In the genomic region with DNA sequence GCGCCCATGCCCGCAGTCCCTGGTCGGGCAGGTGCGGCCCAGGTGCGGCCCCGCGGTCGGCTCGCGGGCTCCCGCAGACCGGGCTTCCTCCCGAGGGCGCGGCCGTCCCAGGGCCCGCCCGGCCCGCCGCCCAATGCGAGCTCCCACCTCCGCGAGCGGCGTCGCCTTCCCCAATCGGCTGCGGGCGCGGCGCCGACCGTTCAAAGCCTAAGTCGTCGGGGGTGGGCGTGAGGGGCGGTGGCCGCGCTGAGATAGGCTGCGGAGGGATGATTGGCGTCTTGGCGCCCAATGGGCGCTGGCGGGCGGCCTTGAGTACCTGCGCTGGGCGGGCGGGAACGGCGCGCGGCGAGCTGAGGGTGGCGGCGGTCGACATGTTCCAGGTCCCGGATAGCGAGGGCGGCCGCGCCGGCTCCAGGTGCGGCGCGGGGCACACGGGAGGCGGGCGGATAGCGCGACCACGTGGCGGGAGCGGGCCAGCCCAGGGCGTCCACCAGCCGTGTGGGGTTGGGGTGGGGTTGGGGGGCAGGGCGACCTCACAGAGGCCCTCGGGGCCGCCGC, we compare ENCODE assay signal across 1 cellular context.
TF ChIP-seq lines count a peak whose summit lies in the region.

A gene with protein sequence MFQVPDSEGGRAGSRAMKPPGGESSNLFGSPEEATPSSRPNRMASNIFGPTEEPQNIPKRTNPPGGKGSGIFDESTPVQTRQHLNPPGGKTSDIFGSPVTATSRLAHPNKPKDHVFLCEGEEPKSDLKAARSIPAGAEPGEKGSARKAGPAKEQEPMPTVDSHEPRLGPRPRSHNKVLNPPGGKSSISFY (plus strand): TSS at position 338 of the 558 bp plus-strand sequence. CDS start 34 bp downstream, at position 372.

TF ChIP-seq in WTC11, 78 proteins besides CTCF, POLR2A, EP300 and RAD21 (continued from another document):
- TF ChIP-seq, protein P1, sequence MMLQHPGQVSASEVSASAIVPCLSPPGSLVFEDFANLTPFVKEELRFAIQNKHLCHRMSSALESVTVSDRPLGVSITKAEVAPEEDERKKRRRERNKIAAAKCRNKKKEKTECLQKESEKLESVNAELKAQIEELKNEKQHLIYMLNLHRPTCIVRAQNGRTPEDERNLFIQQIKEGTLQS (CRISPR knock-in tag; conservative IDR thresholded peaks at IDR 0.05): no peak
- TF ChIP-seq ZNF416 (CRISPR knock-in tag; IDR thresholded peaks at IDR 0.05) (no peak), FOXJ3 (CRISPR knock-in tag; IDR thresholded peaks at IDR 0.05; ENCODE audit: borderline replicate concordance) (no peak), CREB1 (CRISPR knock-in tag; IDR thresholded peaks at IDR 0.05) (no peak), MYBL2 (CRISPR knock-in tag; IDR thresholded peaks at IDR 0.05) (0 out of 2 replicates have a peak, but pooled peaks have one; percentile 34), ELF4 (CRISPR knock-in tag; IDR thresholded peaks at IDR 0.05; ENCODE audit: low read depth) (peak; percentile 20; the same call in 1 of the 2 replicates), NFE2L1 (CRISPR knock-in tag; IDR thresholded peaks at IDR 0.05) (peak; percentile 16; the same call in 1 of the 2 replicates), FOXP1 (CRISPR knock-in tag; IDR thresholded peaks at IDR 0.05; ENCODE audit: borderline replicate concordance) (0 out of 2 replicates have a peak, but pooled peaks have one; percentile 44), CREM (CRISPR knock-in tag; IDR thresholded peaks at IDR 0.05) (peak; percentile 56; the same call in 1 of the 2 replicates), ZNF121 (CRISPR knock-in tag; IDR thresholded peaks at IDR 0.05) (no peak)
- TF ChIP-seq, protein P2, sequence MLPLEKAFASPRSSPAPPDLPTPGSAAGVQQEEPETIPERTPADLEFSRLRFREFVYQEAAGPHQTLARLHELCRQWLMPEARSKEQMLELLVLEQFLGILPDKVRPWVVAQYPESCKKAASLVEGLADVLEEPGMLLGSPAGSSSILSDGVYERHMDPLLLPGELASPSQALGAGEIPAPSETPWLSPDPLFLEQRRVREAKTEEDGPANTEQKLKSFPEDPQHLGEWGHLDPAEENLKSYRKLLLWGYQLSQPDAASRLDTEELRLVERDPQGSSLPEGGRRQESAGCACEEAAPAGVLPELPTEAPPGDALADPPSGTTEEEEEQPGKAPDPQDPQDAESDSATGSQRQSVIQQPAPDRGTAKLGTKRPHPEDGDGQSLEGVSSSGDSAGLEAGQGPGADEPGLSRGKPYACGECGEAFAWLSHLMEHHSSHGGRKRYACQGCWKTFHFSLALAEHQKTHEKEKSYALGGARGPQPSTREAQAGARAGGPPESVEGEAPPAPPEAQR (CRISPR knock-in tag; IDR thresholded peaks at IDR 0.05): no peak
- TF ChIP-seq, protein P3, sequence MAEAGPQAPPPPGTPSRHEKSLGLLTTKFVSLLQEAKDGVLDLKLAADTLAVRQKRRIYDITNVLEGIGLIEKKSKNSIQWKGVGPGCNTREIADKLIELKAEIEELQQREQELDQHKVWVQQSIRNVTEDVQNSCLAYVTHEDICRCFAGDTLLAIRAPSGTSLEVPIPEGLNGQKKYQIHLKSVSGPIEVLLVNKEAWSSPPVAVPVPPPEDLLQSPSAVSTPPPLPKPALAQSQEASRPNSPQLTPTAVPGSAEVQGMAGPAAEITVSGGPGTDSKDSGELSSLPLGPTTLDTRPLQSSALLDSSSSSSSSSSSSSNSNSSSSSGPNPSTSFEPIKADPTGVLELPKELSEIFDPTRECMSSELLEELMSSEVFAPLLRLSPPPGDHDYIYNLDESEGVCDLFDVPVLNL (CRISPR knock-in tag; IDR thresholded peaks at IDR 0.05; ENCODE audit: borderline replicate concordance, low read depth): peak; percentile 72
- TF ChIP-seq, protein P4, sequence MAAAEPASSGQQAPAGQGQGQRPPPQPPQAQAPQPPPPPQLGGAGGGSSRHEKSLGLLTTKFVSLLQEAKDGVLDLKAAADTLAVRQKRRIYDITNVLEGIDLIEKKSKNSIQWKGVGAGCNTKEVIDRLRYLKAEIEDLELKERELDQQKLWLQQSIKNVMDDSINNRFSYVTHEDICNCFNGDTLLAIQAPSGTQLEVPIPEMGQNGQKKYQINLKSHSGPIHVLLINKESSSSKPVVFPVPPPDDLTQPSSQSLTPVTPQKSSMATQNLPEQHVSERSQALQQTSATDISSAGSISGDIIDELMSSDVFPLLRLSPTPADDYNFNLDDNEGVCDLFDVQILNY (CRISPR knock-in tag; IDR thresholded peaks at IDR 0.05): peak; percentile 87
- TF ChIP-seq, protein P5, sequence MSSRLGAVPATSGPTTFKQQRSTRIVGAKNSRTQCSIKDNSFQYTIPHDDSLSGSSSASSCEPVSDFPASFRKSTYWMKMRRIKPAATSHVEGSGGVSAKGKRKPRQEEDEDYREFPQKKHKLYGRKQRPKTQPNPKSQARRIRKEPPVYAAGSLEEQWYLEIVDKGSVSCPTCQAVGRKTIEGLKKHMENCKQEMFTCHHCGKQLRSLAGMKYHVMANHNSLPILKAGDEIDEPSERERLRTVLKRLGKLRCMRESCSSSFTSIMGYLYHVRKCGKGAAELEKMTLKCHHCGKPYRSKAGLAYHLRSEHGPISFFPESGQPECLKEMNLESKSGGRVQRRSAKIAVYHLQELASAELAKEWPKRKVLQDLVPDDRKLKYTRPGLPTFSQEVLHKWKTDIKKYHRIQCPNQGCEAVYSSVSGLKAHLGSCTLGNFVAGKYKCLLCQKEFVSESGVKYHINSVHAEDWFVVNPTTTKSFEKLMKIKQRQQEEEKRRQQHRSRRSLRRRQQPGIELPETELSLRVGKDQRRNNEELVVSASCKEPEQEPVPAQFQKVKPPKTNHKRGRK (CRISPR knock-in tag; IDR thresholded peaks at IDR 0.05; ENCODE audit: borderline replicate concordance): no peak
- TF ChIP-seq, protein P6, sequence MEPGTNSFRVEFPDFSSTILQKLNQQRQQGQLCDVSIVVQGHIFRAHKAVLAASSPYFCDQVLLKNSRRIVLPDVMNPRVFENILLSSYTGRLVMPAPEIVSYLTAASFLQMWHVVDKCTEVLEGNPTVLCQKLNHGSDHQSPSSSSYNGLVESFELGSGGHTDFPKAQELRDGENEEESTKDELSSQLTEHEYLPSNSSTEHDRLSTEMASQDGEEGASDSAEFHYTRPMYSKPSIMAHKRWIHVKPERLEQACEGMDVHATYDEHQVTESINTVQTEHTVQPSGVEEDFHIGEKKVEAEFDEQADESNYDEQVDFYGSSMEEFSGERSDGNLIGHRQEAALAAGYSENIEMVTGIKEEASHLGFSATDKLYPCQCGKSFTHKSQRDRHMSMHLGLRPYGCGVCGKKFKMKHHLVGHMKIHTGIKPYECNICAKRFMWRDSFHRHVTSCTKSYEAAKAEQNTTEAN (CRISPR knock-in tag; IDR thresholded peaks at IDR 0.05): no peak
